In the genomic region with DNA sequence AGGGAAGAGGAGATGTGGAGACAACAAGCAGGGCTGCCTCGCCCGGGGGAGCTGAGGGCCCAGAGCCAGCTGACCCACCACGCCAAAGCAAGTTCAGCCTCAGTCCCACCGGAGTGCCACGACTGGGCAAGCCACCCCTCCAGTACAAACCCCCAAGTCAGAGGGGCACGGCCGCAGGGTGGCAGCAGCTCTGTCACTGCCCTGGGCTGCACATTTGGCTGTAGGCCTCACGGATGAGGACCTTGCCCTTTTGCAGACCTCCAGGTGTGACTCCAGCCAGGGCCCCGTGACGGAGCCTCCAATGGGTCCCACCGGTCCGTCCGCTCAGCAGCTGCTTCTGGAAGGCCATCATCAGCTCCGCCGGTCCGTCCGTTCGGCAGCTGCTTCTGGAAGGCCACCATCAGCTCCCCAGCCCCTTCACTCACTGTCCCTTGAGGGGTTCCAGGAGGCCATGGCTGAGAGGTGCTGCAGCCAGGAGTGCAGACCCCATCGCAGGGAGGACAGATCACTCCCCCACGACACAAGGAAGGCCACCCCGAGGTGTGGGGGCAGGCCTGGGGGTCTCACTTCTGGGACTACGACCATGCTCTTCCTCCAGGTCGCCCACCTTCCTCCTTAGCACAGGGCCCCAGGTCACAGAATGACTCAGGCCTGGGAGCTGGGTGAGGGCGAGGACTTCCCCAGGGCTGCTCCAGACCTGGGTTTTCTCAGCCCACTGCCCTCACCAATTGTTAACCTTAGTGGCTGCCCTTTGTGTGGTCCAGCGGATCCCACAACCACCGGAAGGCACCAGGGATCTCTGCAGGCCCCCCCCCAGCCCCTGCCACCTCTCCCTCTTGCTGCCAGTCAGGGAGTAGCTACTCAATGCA, we compare ENCODE assay signal across 19 cellular contexts. TPM values are rescaled to one million over a fixed set of nuclear protein-coding genes. Genes with fewer than 3 reads are reported as not detected.
"Had no signal": no experiment of that assay in that cellular context is flagged by ENCODE, and none has a peak within 500 bp of the region (broad histone marks: within the 10 kb centered on the region; RNA-seq: fewer than 3 reads in every experiment).

No MANE protein-coding gene starts in this region.

- H3K4me1 Mint-ChIP-seq: activated naive CD4-positive, alpha-beta T cell treated with anti-CD3 and anti-CD28 coated beads, Interleukin-2, amount 50 U/mL, for 24 hours; brain; immature natural killer cell had no signal

- H3K36me3 ChIP-seq: left ventricle myocardium inferior, right lobe of liver, transverse colon, uterus had no signal

- H3K9me3 ChIP-seq: left ventricle myocardium inferior, right lobe of liver, transverse colon, uterus had no signal

- DNase-seq: activated CD4-positive, alpha-beta T cell treated with anti-CD3 and anti-CD28 coated beads, Interleukin-2, amount 50 U/mL, for 1 hour; activated CD8-positive, alpha-beta T cell treated with anti-CD3 and anti-CD28 coated beads, Interleukin-2, amount 10 ng/mL, durations not matched to agents 7 days and 5 days; activated gamma-delta T cell treated with Interleukin-2 at 50 U/mL for 16 hours; anterior cingulate cortex; effector CD4-positive, alpha-beta T cell; foreskin keratinocyte; immature natural killer cell; left ventricle myocardium inferior; midbrain; occipital lobe; stimulated activated CD4-positive, alpha-beta T cell treated with anti-CD3 and anti-CD28 coated beads, Interleukin-15, amount 100 ng/mL, for 24 hours; stimulated activated CD4-positive, alpha-beta T cell treated with anti-CD3 and anti-CD28 coated beads, Interleukin-4, amount 100 ng/mL, for 1 hour; transverse colon; uterus had no signal

- H3K4me3 Mint-ChIP-seq: activated CD8-positive, alpha-beta T cell treated with anti-CD3 and anti-CD28 coated beads, Interleukin-2, amount 10 ng/mL, durations not matched to agents 7 days and 5 days; activated naive CD4-positive, alpha-beta T cell treated with anti-CD3 and anti-CD28 coated beads, Interleukin-2, amount 50 U/mL, for 24 hours; activated T-helper 1 cell treated with anti-CD3 and anti-CD28 coated beads, Interleukin-12 subunit alpha, Interleukin-12 subunit beta, Interleukin-2, Interleukin-4 antibody, amounts not matched to agents 30 ng/mL and 10 ng/mL and 1 ng/mL, durations not matched to agents 14 hours and 24 hours and 36 hours; brain; immature natural killer cell had no signal

- H3K27me3 Mint-ChIP-seq: activated naive CD4-positive, alpha-beta T cell treated with anti-CD3 and anti-CD28 coated beads, Interleukin-2, amount 50 U/mL, for 24 hours had no signal

- H3K27me3 ChIP-seq: right lobe of liver, uterus had no signal

- ATAC-seq: activated CD4-positive, CD25-positive, alpha-beta regulatory T cell treated with anti-CD3 and anti-CD28 coated beads, Interleukin-2, amount 50 U/mL, for 24 hours; activated CD8-positive, alpha-beta T cell treated with anti-CD3 and anti-CD28 coated beads, Interleukin-2, amount 10 ng/mL, durations not matched to agents 7 days and 5 days; foreskin keratinocyte had no signal

- H3K9me3 Mint-ChIP-seq: activated naive CD4-positive, alpha-beta T cell treated with anti-CD3 and anti-CD28 coated beads, Interleukin-2, amount 50 U/mL, for 24 hours; activated T-helper 1 cell treated with anti-CD3 and anti-CD28 coated beads, Interleukin-12 subunit alpha, Interleukin-12 subunit beta, Interleukin-2, Interleukin-4 antibody, amounts not matched to agents 30 ng/mL and 10 ng/mL and 1 ng/mL, durations not matched to agents 14 hours and 24 hours and 36 hours; brain had no signal

- H3K27ac ChIP-seq: foreskin keratinocyte, left ventricle myocardium inferior, right lobe of liver, transverse colon, uterus had no signal

- H3K27ac Mint-ChIP-seq: activated CD8-positive, alpha-beta T cell treated with anti-CD3 and anti-CD28 coated beads, Interleukin-2, amount 10 ng/mL, durations not matched to agents 7 days and 5 days; activated naive CD4-positive, alpha-beta T cell treated with anti-CD3 and anti-CD28 coated beads, Interleukin-2, amount 50 U/mL, for 24 hours; activated T-helper 1 cell treated with anti-CD3 and anti-CD28 coated beads, Interleukin-12 subunit alpha, Interleukin-12 subunit beta, Interleukin-2, Interleukin-4 antibody, amounts not matched to agents 30 ng/mL and 10 ng/mL and 1 ng/mL, durations not matched to agents 14 hours and 24 hours and 36 hours; brain; immature natural killer cell had no signal

- H3K4me3 ChIP-seq: left ventricle myocardium inferior, right lobe of liver, transverse colon, uterus had no signal

- H3K4me1 ChIP-seq: foreskin keratinocyte, left ventricle myocardium inferior, right lobe of liver, transverse colon, uterus had no signal

RNA-seq across cellular contexts. Expression of a gene that starts 25.6 kb away (rescaled TPM):
- total RNA-seq: activated CD8-positive, alpha-beta T cell treated with anti-CD3 and anti-CD28 coated beads, Interleukin-2, amount 10 ng/mL, durations not matched to agents 7 days and 5 days; activated T-helper 1 cell treated with anti-CD3 and anti-CD28 coated beads, Interleukin-12 subunit alpha, Interleukin-12 subunit beta, Interleukin-2, Interleukin-4 antibody, amounts not matched to agents 30 ng/mL and 10 ng/mL and 1 ng/mL, durations not matched to agents 14 hours and 24 hours and 36 hours had no signal
